In the genomic region with DNA sequence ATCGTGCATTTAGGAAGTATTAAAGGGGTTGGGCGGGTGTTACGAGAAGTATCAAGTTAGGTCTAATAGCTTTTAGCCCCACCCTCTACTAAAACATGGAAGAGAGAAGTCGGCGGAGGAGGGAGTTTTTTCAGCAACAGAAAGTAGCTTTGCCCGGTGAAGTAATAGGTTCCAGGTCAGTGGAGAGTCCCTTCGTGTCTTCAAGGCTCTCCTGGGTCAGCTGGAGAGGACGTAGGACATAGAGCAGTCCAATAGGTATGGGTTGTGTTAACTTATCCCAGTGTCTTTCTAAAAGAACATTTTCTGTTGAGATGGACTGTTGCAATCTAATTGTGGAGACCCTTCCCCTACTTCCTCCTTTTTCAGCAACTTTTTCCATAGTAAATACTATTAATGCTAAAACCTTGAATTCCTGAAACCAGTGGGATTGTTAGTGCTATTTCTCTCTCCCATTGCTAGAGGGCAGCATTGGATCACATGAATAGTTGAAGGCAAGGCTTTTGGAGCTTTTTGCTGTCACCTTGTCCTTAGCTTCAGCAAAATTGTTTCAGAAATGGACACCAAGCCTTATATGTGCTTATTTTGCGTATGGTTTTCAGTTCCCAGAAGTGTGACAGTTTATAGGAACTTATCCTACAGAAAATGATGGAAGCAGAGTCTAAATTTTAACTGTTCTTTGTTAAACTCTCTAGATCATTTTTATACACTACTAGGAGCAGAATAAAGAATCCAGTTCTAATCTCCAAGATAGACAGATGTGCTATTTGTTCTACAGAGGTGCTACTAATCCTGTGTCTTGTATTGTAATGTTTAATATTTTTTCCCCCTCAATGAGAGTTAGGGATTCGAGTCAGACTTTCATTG, we compare ENCODE assay signal across 8 cellular contexts. TPM values are rescaled to one million over a fixed set of nuclear protein-coding genes. Genes with fewer than 3 reads are reported as not detected.
A peak's percentile ranks its signal among the peaks of the same experiment; 100 is the strongest.
DNase-seq lines count a peak whose midpoint lies in the region; ATAC-seq and TF ChIP-seq lines count a peak whose summit lies in the region.

No MANE protein-coding gene starts in this region.

- ATAC-seq in HG03139 (IDR thresholded peaks at IDR 0.05; ENCODE audit: unreplicated experiment) (no peak), HG02973 (IDR thresholded peaks at IDR 0.05; ENCODE audit: unreplicated experiment) (no peak)

- POLR2A ChIA-PET in HEK293T (lab: Yijun Ruan, JAX), result interaction anchor here (0.7 kb wide), 1 partner anchor 99 kb away, joined by 3 read pairs; no protein-coding TSS in a partner anchor

- CTCF ChIA-PET in HEK293T (lab: Yijun Ruan, JAX), result interaction anchor here (0.5 to 1.4 kb wide), 5 partner anchors 9 to 459 kb away, joined by 3 to 4 read pairs (median 3); no protein-coding TSS in a partner anchor

- DNase-seq in COLO829 (ENCODE audit: low spot score) (peak; percentile 35), HEK293T (ENCODE audit: extremely low spot score) (peak; percentile 52), NOMO-1 treated with DMSO at 0.1 percent for 48 hours (lab: John Stamatoyannopoulos, UW; ENCODE audit: unreplicated experiment) (peak; percentile 41), dermis blood vessel endothelial cell (peak; percentile 69), myocyte (ENCODE audit: low read depth) (peak; percentile 69), NCI-H2107 treated with DMSO at 0.1 percent for 48 hours (lab: John Stamatoyannopoulos, UW; ENCODE audit: unreplicated experiment) (no peak)

TF ChIP-seq in HEK293T, 16 proteins besides CTCF, POLR2A, EP300 and RAD21:
- TF ChIP-seq, protein P1, sequence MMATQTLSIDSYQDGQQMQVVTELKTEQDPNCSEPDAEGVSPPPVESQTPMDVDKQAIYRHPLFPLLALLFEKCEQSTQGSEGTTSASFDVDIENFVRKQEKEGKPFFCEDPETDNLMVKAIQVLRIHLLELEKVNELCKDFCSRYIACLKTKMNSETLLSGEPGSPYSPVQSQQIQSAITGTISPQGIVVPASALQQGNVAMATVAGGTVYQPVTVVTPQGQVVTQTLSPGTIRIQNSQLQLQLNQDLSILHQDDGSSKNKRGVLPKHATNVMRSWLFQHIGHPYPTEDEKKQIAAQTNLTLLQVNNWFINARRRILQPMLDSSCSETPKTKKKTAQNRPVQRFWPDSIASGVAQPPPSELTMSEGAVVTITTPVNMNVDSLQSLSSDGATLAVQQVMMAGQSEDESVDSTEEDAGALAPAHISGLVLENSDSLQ (IDR thresholded peaks at IDR 0.05), result no peak
- TF ChIP-seq HDGF (IDR thresholded peaks at IDR 0.05; ENCODE audit: borderline replicate concordance), result no peak
- TF ChIP-seq TARDBP (IDR thresholded peaks at IDR 0.05), result no peak
- TF ChIP-seq FOXA1 (IDR thresholded peaks at IDR 0.05), result no peak

RNA-seq across cellular contexts. Expression of a gene that starts 38.4 kb away (rescaled TPM):
- total RNA-seq in dermis blood vessel endothelial cell, result 35.3 and 41.7 TPM in 2 replicates
- total RNA-seq in myocyte, result 27.7 and 31.9 TPM in 2 replicates
- polyA plus RNA-seq in myocyte (2012), result 13.4 TPM

RNA-seq across cellular contexts. Expression of a gene that starts 38.9 kb away (rescaled TPM):
- total RNA-seq in dermis blood vessel endothelial cell, result 15.8 and 18.9 TPM in 2 replicates
- total RNA-seq in myocyte, result 10.4 and 11.6 TPM in 2 replicates
- 5.0 TPM for polyA plus RNA-seq in myocyte (2012)
